Comparison of ENCODE assay signal across 26 cellular contexts in genomic region chr5:99775189-99775588, GRCh38.
"Had no signal": no experiment of that assay in that cellular context is flagged by ENCODE, and none has a peak within 500 bp of the region (broad histone marks: within the 10 kb centered on the region; RNA-seq: fewer than 3 reads in every experiment).

No MANE protein-coding gene starts in this region.

- H3K27me3 ChIP-seq: colonic mucosa, esophagus squamous epithelium, sigmoid colon, transverse colon, vagina had no signal

- DNase-seq: colonic mucosa; effector CD8-positive, alpha-beta T cell; erythroblast; esophagus squamous epithelium; foreskin melanocyte; hypothalamus; kidney; mucosa of descending colon; naive B cell; nucleus accumbens; posterior cingulate gyrus; psoas muscle; right cardiac atrium; sigmoid colon; stimulated activated CD4-positive, alpha-beta T cell treated with anti-CD3 and anti-CD28 coated beads, Interleukin-4, amount 100 ng/mL, for 4 hours; stimulated activated naive B cell treated with anti-CD40 and anti-IgM and Interleukin-4, amounts not matched to agents 10 μg/mL and 1 μg/mL and 100 μg/mL, for 72 hours; transverse colon had no signal

- H3K36me3 Mint-ChIP-seq: memory B cell; mesothelial cell of epicardium; naive B cell; natural killer cell treated with Interleukin-12 subunit alpha and Interleukin-12 subunit beta and Interleukin-15 and Interleukin-18, amount 100 ng/mL, for 72 hours; stimulated activated naive B cell treated with anti-CD40 and anti-IgM and Interleukin-4, amounts not matched to agents 10 μg/mL and 1 μg/mL and 100 μg/mL, for 72 hours had no signal

- ATAC-seq: left lobe of liver; mucosa of descending colon; natural killer cell treated with Interleukin-12 subunit alpha and Interleukin-12 subunit beta and Interleukin-15 and Interleukin-18, amount 100 ng/mL, for 72 hours; psoas muscle; right cardiac atrium; stimulated activated naive B cell treated with anti-CD40 and anti-IgM and Interleukin-4, amounts not matched to agents 10 μg/mL and 1 μg/mL and 100 μg/mL, for 72 hours had no signal

- H3K36me3 ChIP-seq: colonic mucosa, esophagus squamous epithelium, sigmoid colon, transverse colon, vagina had no signal

- H3K9me3 Mint-ChIP-seq: dendritic cell treated with granulocyte-macrophage colony-stimulating factor and Interleukin-4, amounts not matched to agents 40 ng/mL and 50 ng/mL, for 4 days; memory B cell; mesothelial cell of epicardium; naive B cell; neural crest cell; stimulated activated naive B cell treated with anti-CD40 and anti-IgM and Interleukin-4, amounts not matched to agents 10 μg/mL and 1 μg/mL and 100 μg/mL, for 72 hours; stimulated activated naive CD8-positive, alpha-beta T cell treated with anti-CD3 and anti-CD28 coated beads, Interleukin-15, Interleukin-2, amounts not matched to agents 100 ng/mL and 50 ng/mL, for 24 hours had no signal

- H3K27ac ChIP-seq: colonic mucosa, esophagus squamous epithelium, psoas muscle, sigmoid colon, transverse colon, vagina had no signal

- H3K9me3 ChIP-seq: colonic mucosa, esophagus squamous epithelium, mucosa of descending colon, psoas muscle, sigmoid colon, transverse colon, vagina had no signal

- H3K4me3 Mint-ChIP-seq: dendritic cell treated with granulocyte-macrophage colony-stimulating factor and Interleukin-4, amounts not matched to agents 40 ng/mL and 50 ng/mL, for 4 days; memory B cell; mesothelial cell of epicardium; naive B cell; natural killer cell treated with Interleukin-12 subunit alpha and Interleukin-12 subunit beta and Interleukin-15 and Interleukin-18, amount 100 ng/mL, for 72 hours; neural crest cell; stimulated activated naive B cell treated with anti-CD40 and anti-IgM and Interleukin-4, amounts not matched to agents 10 μg/mL and 1 μg/mL and 100 μg/mL, for 72 hours; stimulated activated naive CD8-positive, alpha-beta T cell treated with anti-CD3 and anti-CD28 coated beads, Interleukin-15, Interleukin-2, amounts not matched to agents 100 ng/mL and 50 ng/mL, for 24 hours had no signal

- H3K27me3 Mint-ChIP-seq: dendritic cell treated with granulocyte-macrophage colony-stimulating factor and Interleukin-4, amounts not matched to agents 40 ng/mL and 50 ng/mL, for 4 days; memory B cell; naive B cell; natural killer cell treated with Interleukin-12 subunit alpha and Interleukin-12 subunit beta and Interleukin-15 and Interleukin-18, amount 100 ng/mL, for 72 hours; stimulated activated naive B cell treated with anti-CD40 and anti-IgM and Interleukin-4, amounts not matched to agents 10 μg/mL and 1 μg/mL and 100 μg/mL, for 72 hours; stimulated activated naive CD8-positive, alpha-beta T cell treated with anti-CD3 and anti-CD28 coated beads, Interleukin-15, Interleukin-2, amounts not matched to agents 100 ng/mL and 50 ng/mL, for 24 hours had no signal

- H3K4me1 ChIP-seq: colonic mucosa, esophagus squamous epithelium, psoas muscle, sigmoid colon, transverse colon, vagina had no signal

- H3K4me1 Mint-ChIP-seq: memory B cell; mesothelial cell of epicardium; naive B cell; neural crest cell; stimulated activated naive B cell treated with anti-CD40 and anti-IgM and Interleukin-4, amounts not matched to agents 10 μg/mL and 1 μg/mL and 100 μg/mL, for 72 hours had no signal

- H3K4me3 ChIP-seq: colonic mucosa, esophagus squamous epithelium, lung, mucosa of descending colon, psoas muscle, sigmoid colon, transverse colon, vagina had no signal

- H3K27ac Mint-ChIP-seq: dendritic cell treated with granulocyte-macrophage colony-stimulating factor and Interleukin-4, amounts not matched to agents 40 ng/mL and 50 ng/mL, for 4 days; memory B cell; mesothelial cell of epicardium; naive B cell; natural killer cell treated with Interleukin-12 subunit alpha and Interleukin-12 subunit beta and Interleukin-15 and Interleukin-18, amount 100 ng/mL, for 72 hours; stimulated activated naive B cell treated with anti-CD40 and anti-IgM and Interleukin-4, amounts not matched to agents 10 μg/mL and 1 μg/mL and 100 μg/mL, for 72 hours; stimulated activated naive CD8-positive, alpha-beta T cell treated with anti-CD3 and anti-CD28 coated beads, Interleukin-15, Interleukin-2, amounts not matched to agents 100 ng/mL and 50 ng/mL, for 24 hours had no signal
